ENCODE assay signal across 11 cellular contexts in the genomic region with DNA sequence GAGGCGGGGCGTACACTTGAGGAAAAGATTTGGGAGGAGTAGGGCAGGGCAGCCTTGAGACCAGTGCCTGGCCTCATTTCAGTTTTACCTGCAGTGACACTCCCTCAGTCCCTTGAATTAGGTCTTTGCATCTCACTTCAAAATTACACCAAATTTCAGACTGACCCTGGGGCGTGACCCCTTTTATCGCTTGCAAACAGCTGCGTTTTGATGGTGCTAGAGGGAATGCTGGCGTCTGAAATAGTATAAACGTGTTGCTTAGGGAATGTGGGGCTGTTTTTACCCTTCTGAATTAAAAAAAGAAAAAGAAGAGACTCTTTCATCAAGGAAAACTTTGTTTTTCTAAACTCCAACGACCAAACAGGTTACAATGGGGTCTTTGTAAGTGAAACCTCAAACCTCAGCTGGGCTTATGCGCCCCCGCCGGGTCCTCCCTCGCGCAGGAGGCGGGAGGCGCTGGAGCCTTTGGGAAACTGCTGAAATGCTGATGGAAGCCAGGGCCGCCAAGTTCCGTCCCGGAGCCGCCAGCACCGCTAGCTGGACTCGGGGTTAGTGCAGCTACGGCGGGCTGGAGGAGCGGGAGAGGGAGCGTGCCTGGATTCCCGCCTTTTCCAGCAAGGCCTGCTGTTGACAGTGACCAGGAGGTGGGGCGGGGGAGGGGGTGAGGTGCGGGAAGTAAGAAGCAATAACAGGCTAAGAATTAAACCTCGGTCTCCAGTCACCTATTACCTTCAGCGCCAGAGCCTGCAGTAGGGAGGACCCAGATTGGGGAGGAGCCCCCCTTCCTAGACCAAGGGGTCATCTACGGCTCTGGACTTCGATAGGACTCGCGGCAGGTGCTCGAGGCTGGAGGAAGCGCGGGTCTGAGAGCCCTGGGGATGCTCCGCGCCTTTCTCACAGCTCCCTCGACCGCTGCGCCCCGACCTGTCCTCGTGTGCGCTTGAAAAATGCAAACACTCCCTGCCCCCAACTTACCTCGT. TPM values are rescaled to one million over a fixed set of nuclear protein-coding genes. Genes with fewer than 3 reads are reported as not detected.
A peak's percentile ranks its signal among the peaks of the same experiment; 100 is the strongest.
DNase-seq lines count a peak whose midpoint lies in the region; ATAC-seq, FAIRE-seq and TF ChIP-seq lines count a peak whose summit lies in the region.
"Had no signal": no experiment of that assay in that cellular context is flagged by ENCODE, and none has a peak within 500 bp of the region (broad histone marks: within the 10 kb centered on the region; RNA-seq: fewer than 3 reads in every experiment).

No MANE protein-coding gene starts in this region.

- WGBS in neuronal stem cell (ENCODE audit: extremely low coverage in 2 of 2, insufficient read length in 2 of 2, insufficient replicate concordance in 1 of 2), 2 donors: no CpG with 5 or more reads among the region's 46 CpGs

- TF ChIP-seq CTCF in astrocyte (IDR thresholded peaks at IDR 0.05; ENCODE audit: insufficient read depth, low read depth, low read length): no peak

- H3K4me2 ChIP-seq in astrocyte (ENCODE audit: low read length) (peak overlapping the region; percentile 15), neuronal stem cell (ENCODE audit: insufficient read depth, low read length, poor library complexity, severe bottlenecking) (peak overlapping the region; percentile 83)

- peak overlapping the region; percentile 94 for H3K18ac ChIP-seq in neuronal stem cell (ENCODE audit: low read length)

- no peaks in the 10 kb centered on the region for H3K4me1 Mint-ChIP-seq in astrocyte (ENCODE audit: low read depth, unreplicated experiment)
- peaks cover 2% of the 10 kb centered on the region for H3K4me1 Mint-ChIP-seq in T-helper 17 cell
- H3K4me1 Mint-ChIP-seq in activated T-cell treated with anti-CD3 and anti-CD28 coated beads, Interleukin-2, amount 50 U/mL, for 4 hours (ENCODE audit: low read depth): no peaks in the 10 kb centered on the region
- no peaks in the 10 kb centered on the region for H3K4me1 Mint-ChIP-seq in activated CD4-positive, alpha-beta T cell treated with anti-CD3 and anti-CD28 coated beads, Interleukin-2, amount 10 ng/mL, durations not matched to agents 7 days and 5 days

- FAIRE-seq in astrocyte (lab: Jason Lieb, UNC): no peak
- FAIRE-seq: endometrium had no signal

- H3K27me3 Mint-ChIP-seq in astrocyte (ENCODE audit: low read depth, unreplicated experiment) (peaks cover 55% of the 10 kb centered on the region), T-helper 17 cell (peaks cover 67% of the 10 kb centered on the region)
- H3K27me3 Mint-ChIP-seq in activated T-cell treated with anti-CD3 and anti-CD28 coated beads, Interleukin-2, amount 50 U/mL, for 4 hours (ENCODE audit: low read depth): peaks cover 41% of the 10 kb centered on the region
- H3K27me3 Mint-ChIP-seq in activated CD4-positive, alpha-beta T cell treated with anti-CD3 and anti-CD28 coated beads, Interleukin-2, amount 10 ng/mL, durations not matched to agents 7 days and 5 days: peaks cover 36% of the 10 kb centered on the region

- CTCF ChIA-PET in activated CD4-positive, alpha-beta T cell treated with anti-CD3 and anti-CD28 coated beads, Interleukin-2, amount 10 ng/mL, durations not matched to agents 7 days and 5 days (lab: Charles Lee): no interaction called here

- no peaks in the 10 kb centered on the region for H3K9me3 ChIP-seq in astrocyte (ENCODE audit: insufficient read depth, low read depth, low read length)
- H3K9me3 ChIP-seq in neuronal stem cell (replicated peaks in 1 of 2; ENCODE audit: control insufficient read depth in 2 of 2, insufficient read depth in 1 of 2, low read depth in 1 of 2, low read length in 2 of 2): peaks cover 7% of the 10 kb centered on the region in 2 donors
- H3K9me3 ChIP-seq in T-helper 17 cell (ENCODE audit: control insufficient read depth, low read length, poor library complexity, severe bottlenecking): no peaks in the 10 kb centered on the region

- H3K27ac ChIP-seq in astrocyte (ENCODE audit: low read depth, low read length) (no peak overlapping the region), neuronal stem cell (replicated peaks; ENCODE audit: low read length) (no peak overlapping the region)

- no peaks in the 10 kb centered on the region for H3K9me3 Mint-ChIP-seq in astrocyte (ENCODE audit: unreplicated experiment)
- H3K9me3 Mint-ChIP-seq in activated T-cell treated with anti-CD3 and anti-CD28 coated beads, Interleukin-2, amount 50 U/mL, for 4 hours: no peaks in the 10 kb centered on the region
- H3K9me3 Mint-ChIP-seq in activated CD4-positive, alpha-beta T cell treated with anti-CD3 and anti-CD28 coated beads, Interleukin-2, amount 10 ng/mL, durations not matched to agents 7 days and 5 days: no peaks in the 10 kb centered on the region

- H3K36me3 ChIP-seq in astrocyte (ENCODE audit: insufficient read depth, low read length) (no peaks in the 10 kb centered on the region), neuronal stem cell (replicated peaks in 1 of 2; ENCODE audit: control insufficient read depth in 2 of 2, insufficient read depth in 2 of 2, low read length in 2 of 2) (no peaks in the 10 kb centered on the region)

- ATAC-seq in T-helper 17 cell (no peak), GM19455 (IDR thresholded peaks at IDR 0.05; ENCODE audit: unreplicated experiment) (no peak)
- ATAC-seq in activated T-cell treated with anti-CD3 and anti-CD28 coated beads, Interleukin-2, amount 50 U/mL, for 4 hours: no peak

- H3K4me1 ChIP-seq in astrocyte (ENCODE audit: insufficient read depth, low read length) (no peaks in the 10 kb centered on the region), neuronal stem cell (ENCODE audit: control insufficient read depth in 2 of 2, insufficient read depth in 1 of 2, low read depth in 1 of 2, low read length in 2 of 2) (peaks cover 3 to 6% of the 10 kb centered on the region in 2 donors)

- no peak overlapping the region for H4K8ac ChIP-seq in neuronal stem cell (ENCODE audit: low read depth, low read length)

- H3K14ac ChIP-seq in neuronal stem cell (ENCODE audit: low read length): peak overlapping the region; percentile 47

- H3K4me3 Mint-ChIP-seq in astrocyte (ENCODE audit: unreplicated experiment) (peak overlapping the region; percentile 68), T-helper 17 cell (no peak overlapping the region)
- H3K4me3 Mint-ChIP-seq in activated T-cell treated with anti-CD3 and anti-CD28 coated beads, Interleukin-2, amount 50 U/mL, for 4 hours: no peak overlapping the region
- no peak overlapping the region for H3K4me3 Mint-ChIP-seq in activated CD4-positive, alpha-beta T cell treated with anti-CD3 and anti-CD28 coated beads, Interleukin-2, amount 10 ng/mL, durations not matched to agents 7 days and 5 days

- peak; percentile 35 for DNase-seq in COLO829 (ENCODE audit: low spot score)
- DNase-seq in astrocyte (ENCODE audit: low read depth): no peak
- peak; percentile 50 for DNase-seq in iPS DF 19.7 (ENCODE audit: low read depth, low spot score)
- peak; percentile 24 for DNase-seq in neuronal stem cell (ENCODE audit: low spot score)
- no peak for DNase-seq in T-helper 17 cell
- DNase-seq in activated T-cell treated with anti-CD3 and anti-CD28 coated beads, Interleukin-2, amount 50 U/mL, for 4 hours: no peak
- no peak for DNase-seq in activated CD4-positive, alpha-beta T cell treated with anti-CD3 and anti-CD28 coated beads, Interleukin-2, amount 10 ng/mL, durations not matched to agents 7 days and 5 days
- DNase-seq: KG1, NCI-H1694 treated with DMSO at 0.1 percent for 48 hours had no signal

- H3K4ac ChIP-seq in neuronal stem cell (ENCODE audit: low read length): no peak overlapping the region

- H2BK120ac ChIP-seq in neuronal stem cell (ENCODE audit: low read depth, low read length): peak overlapping the region; percentile 31

- no peak overlapping the region for H3K27ac Mint-ChIP-seq in astrocyte (ENCODE audit: unreplicated experiment)
- no peak overlapping the region for H3K27ac Mint-ChIP-seq in T-helper 17 cell
- no peak overlapping the region for H3K27ac Mint-ChIP-seq in activated CD4-positive, alpha-beta T cell treated with anti-CD3 and anti-CD28 coated beads, Interleukin-2, amount 10 ng/mL, durations not matched to agents 7 days and 5 days

- peak overlapping the region; percentile 91 for H3K23ac ChIP-seq in neuronal stem cell (ENCODE audit: low read depth, low read length, poor library complexity)

- no peak overlapping the region for H2AK5ac ChIP-seq in neuronal stem cell (ENCODE audit: low read depth, low read length)

- H4K20me1 ChIP-seq in astrocyte (ENCODE audit: insufficient read depth, low read length): no peaks in the 10 kb centered on the region

- POLR2A ChIA-PET in activated CD4-positive, alpha-beta T cell treated with anti-CD3 and anti-CD28 coated beads, Interleukin-2, amount 10 ng/mL, durations not matched to agents 7 days and 5 days (lab: Charles Lee): no interaction called here

- H2AFZ ChIP-seq in astrocyte (ENCODE audit: low read depth, low read length) (no peak overlapping the region), neuronal stem cell (ENCODE audit: low read length) (peak overlapping the region; percentile 98)

- H3K4me3 ChIP-seq in astrocyte (ENCODE audit: insufficient read depth, low read depth, low read length): no peak overlapping the region
- peak overlapping the region; percentile 58 to 77 for H3K4me3 ChIP-seq in neuronal stem cell (ENCODE audit: low read length in 2 of 2)

- H3K27me3 ChIP-seq in astrocyte (ENCODE audit: insufficient read depth, low read length) (peaks cover 40% of the 10 kb centered on the region), neuronal stem cell (ENCODE audit: control insufficient read depth in 3 of 3, insufficient read depth in 3 of 3, low read depth in 1 of 3, low read length in 3 of 3) (peaks cover 3 to 25% (median 13%) of the 10 kb centered on the region in 3 experiments)

- no peak overlapping the region for H4K91ac ChIP-seq in neuronal stem cell (ENCODE audit: low read depth, low read length, poor library complexity)

- H3K79me2 ChIP-seq in astrocyte (ENCODE audit: insufficient read depth, low read length): no peaks in the 10 kb centered on the region

- peak overlapping the region; percentile 53 for H2BK5ac ChIP-seq in neuronal stem cell (ENCODE audit: low read length)

- H2BK12ac ChIP-seq in neuronal stem cell (ENCODE audit: low read length): peak overlapping the region; percentile 84

- H3K36me3 Mint-ChIP-seq in astrocyte (ENCODE audit: low read depth, unreplicated experiment): no peaks in the 10 kb centered on the region
- H3K36me3 Mint-ChIP-seq in T-helper 17 cell (ENCODE audit: low read depth): no peaks in the 10 kb centered on the region
- no peaks in the 10 kb centered on the region for H3K36me3 Mint-ChIP-seq in activated T-cell treated with anti-CD3 and anti-CD28 coated beads, Interleukin-2, amount 50 U/mL, for 4 hours (ENCODE audit: insufficient read depth)
- no peaks in the 10 kb centered on the region for H3K36me3 Mint-ChIP-seq in activated CD4-positive, alpha-beta T cell treated with anti-CD3 and anti-CD28 coated beads, Interleukin-2, amount 10 ng/mL, durations not matched to agents 7 days and 5 days (ENCODE audit: low read depth)

- H2BK15ac ChIP-seq in neuronal stem cell (ENCODE audit: low read length): peak overlapping the region; percentile 75

- no peak overlapping the region for H3K9ac ChIP-seq in astrocyte (ENCODE audit: low read length)
- peak overlapping the region; percentile 21 for H3K9ac ChIP-seq in neuronal stem cell (ENCODE audit: low read depth, low read length, poor library complexity)

- no peaks in the 10 kb centered on the region for H3K79me1 ChIP-seq in neuronal stem cell (ENCODE audit: low read depth, low read length)

RNA-seq across cellular contexts. Expression of a gene that starts 20.7 kb away (rescaled TPM):
- total RNA-seq in astrocyte (0.11 TPM in 1 of 2 replicates, not detected in the other), T-helper 17 cell (not detected)
- 28.0 TPM for polyA plus RNA-seq in neuronal stem cell (2013, experiment 1 of 2)
- polyA plus RNA-seq in neuronal stem cell (2013, experiment 2 of 2): 27.6 TPM
- not detected for total RNA-seq in activated T-cell treated with anti-CD3 and anti-CD28 coated beads, Interleukin-2, amount 50 U/mL, for 4 hours
- not detected for total RNA-seq in activated CD4-positive, alpha-beta T cell treated with anti-CD3 and anti-CD28 coated beads, Interleukin-2, amount 10 ng/mL, durations not matched to agents 7 days and 5 days

Comparison
In these comparisons a context has a peak if more than half of its experiments do, and no peak if none do; other contexts are left out.
1. DNase-seq: peak in COLO829 (single experiment), iPS DF 19.7 (single experiment) and neuronal stem cell (single experiment); none in astrocyte (single experiment), T-helper 17 cell (0 of 3), activated T-cell treated with anti-CD3 and anti-CD28 coated beads, Interleukin-2, amount 50 U/mL, for 4 hours (single experiment) and activated CD4-positive, alpha-beta T cell treated with anti-CD3 and anti-CD28 coated beads, Interleukin-2, amount 10 ng/mL, durations not matched to agents 7 days and 5 days (single experiment).